ENCODE assay signal across 8 cellular contexts in the genomic region with DNA sequence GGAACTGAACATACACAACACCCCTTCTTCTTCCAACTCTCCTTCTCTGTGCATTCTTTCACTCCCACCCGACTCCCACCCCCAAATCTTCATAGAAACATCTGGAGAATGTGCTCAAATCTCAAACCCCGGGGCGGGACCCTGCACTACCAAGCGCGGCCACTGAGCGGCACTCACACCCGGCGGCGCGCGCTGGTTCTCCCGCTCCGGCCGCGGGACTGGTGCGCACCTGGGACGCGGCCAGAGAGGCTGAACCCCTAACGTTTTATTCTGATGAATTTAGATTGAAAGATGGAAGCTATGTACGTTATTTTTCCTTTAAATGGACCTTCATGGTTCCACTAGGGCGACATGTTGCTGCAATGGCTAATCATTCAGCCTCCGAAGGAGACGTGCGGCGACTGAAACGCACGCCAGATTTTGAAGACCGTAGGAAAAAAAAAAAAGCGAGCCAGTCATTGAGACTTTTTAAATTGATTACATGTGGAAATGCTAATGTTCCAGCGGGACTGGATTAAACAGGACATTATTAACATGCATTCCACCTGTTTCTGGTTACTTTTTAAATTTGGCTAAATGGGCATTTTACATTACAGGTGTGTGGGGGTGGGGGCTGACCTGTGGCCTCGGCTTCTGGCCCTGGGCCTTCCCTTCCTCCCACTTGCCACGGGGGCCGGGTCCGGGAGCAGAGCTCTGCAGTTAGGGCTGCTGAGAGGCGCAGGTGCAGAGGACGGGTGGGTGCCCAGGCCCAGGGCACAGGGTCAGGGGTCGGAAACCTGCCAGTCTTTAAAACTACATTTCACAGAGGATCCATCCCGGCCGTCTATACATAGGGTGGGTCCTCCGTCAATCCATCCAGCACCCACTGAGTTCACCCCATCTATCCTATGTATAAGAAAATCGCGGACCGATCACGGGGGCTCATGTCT.
DNase-seq lines count a peak whose midpoint lies in the region; ATAC-seq, FAIRE-seq and TF ChIP-seq lines count a peak whose summit lies in the region.

No MANE protein-coding gene starts in this region.

- H3K9me3 ChIP-seq in DOHH2 (ENCODE audit: control insufficient read depth, insufficient read depth, low read length) = peaks cover 23% of the 10 kb centered on the region
- peaks cover 0 to 9% of the 10 kb centered on the region in 2 donors for H3K9me3 ChIP-seq in right atrium auricular region
- no peaks in the 10 kb centered on the region for H3K9me3 ChIP-seq in small intestine (ENCODE audit: control insufficient read depth, low read depth)

- H3K4me1 Mint-ChIP-seq in activated naive CD8-positive, alpha-beta T cell treated with anti-CD3 and anti-CD28 coated beads, Interleukin-2, amount 10 ng/mL, durations not matched to agents 7 days and 5 days = peaks cover 13% of the 10 kb centered on the region

- H3K27me3 Mint-ChIP-seq in activated naive CD8-positive, alpha-beta T cell treated with anti-CD3 and anti-CD28 coated beads, Interleukin-2, amount 10 ng/mL, durations not matched to agents 7 days and 5 days = peaks cover 19% of the 10 kb centered on the region

- H3K4me3 ChIP-seq in DOHH2 (ENCODE audit: low read length) (no peak overlapping the region), right atrium auricular region (no peak overlapping the region), small intestine (ENCODE audit: low read depth in 1 of 2, low read length in 2 of 2) (no peak overlapping the region)

- ATAC-seq in SK-N-SH treated with all-trans-retinoic acid at 6 μM for 48 hours = peak; percentile 76
- ATAC-seq in activated naive CD8-positive, alpha-beta T cell treated with anti-CD3 and anti-CD28 coated beads, Interleukin-2, amount 10 ng/mL, durations not matched to agents 7 days and 5 days (ENCODE audit: low read depth) = peak; percentile 58

- no peaks in the 10 kb centered on the region for H3K9me2 ChIP-seq in DOHH2 (replicated peaks; ENCODE audit: control insufficient read depth, low read length)

- CTCF ChIA-PET in HEK293T (lab: Yijun Ruan, JAX) = interaction anchor here (0.7 to 2.5 kb wide), 5 partner anchors 9 to 167 kb away, joined by 3 to 14 read pairs (median 3); no protein-coding TSS in a partner anchor

- no peak overlapping the region for H3K27ac Mint-ChIP-seq in activated naive CD8-positive, alpha-beta T cell treated with anti-CD3 and anti-CD28 coated beads, Interleukin-2, amount 10 ng/mL, durations not matched to agents 7 days and 5 days

- 34 to 35% (median 35%) methylated on average over 44 of the region's 44 CpGs for WGBS in small intestine, 3 donors

- no peak overlapping the region for H3K27ac ChIP-seq in DOHH2 (ENCODE audit: low read depth, low read length)
- H3K27ac ChIP-seq in right atrium auricular region = no peak overlapping the region
- no peak overlapping the region for H3K27ac ChIP-seq in small intestine (ENCODE audit: low read depth in 1 of 2, low read length in 1 of 2)

- no peaks in the 10 kb centered on the region for H3K79me2 ChIP-seq in DOHH2 (ENCODE audit: control insufficient read depth, low read length)

- peaks cover 19% of the 10 kb centered on the region for H3K4me1 ChIP-seq in DOHH2 (ENCODE audit: control insufficient read depth, low read length)
- no peaks in the 10 kb centered on the region for H3K4me1 ChIP-seq in right atrium auricular region
- H3K4me1 ChIP-seq in small intestine (ENCODE audit: control insufficient read depth in 2 of 2, insufficient read depth in 1 of 2, low read depth in 1 of 2, low read length in 1 of 2) = no peaks in the 10 kb centered on the region

- H3K27me3 ChIP-seq in DOHH2 (ENCODE audit: control insufficient read depth, low read length) (no peaks in the 10 kb centered on the region), right atrium auricular region (no peaks in the 10 kb centered on the region), small intestine (ENCODE audit: control insufficient read depth in 2 of 2, insufficient read depth in 2 of 2, low read length in 2 of 2) (peaks cover 0 to 2% of the 10 kb centered on the region in 2 donors)

- H3K4me2 ChIP-seq in DOHH2 (ENCODE audit: low read length) = peak overlapping the region; percentile 11

- no peak overlapping the region for H3K4me3 Mint-ChIP-seq in activated naive CD8-positive, alpha-beta T cell treated with anti-CD3 and anti-CD28 coated beads, Interleukin-2, amount 10 ng/mL, durations not matched to agents 7 days and 5 days

- DNase-seq in HEK293T (ENCODE audit: extremely low spot score) = peak; percentile 88
- DNase-seq in activated naive CD8-positive, alpha-beta T cell treated with anti-CD3 and anti-CD28 coated beads, Interleukin-2, amount 10 ng/mL, durations not matched to agents 7 days and 5 days = peak; percentile 78
- no peak for DNase-seq in right atrium auricular region (ENCODE audit: low spot score)
- DNase-seq in small intestine = peak; percentile 35
- no peak for DNase-seq in OCI-M2 (lab: John Stamatoyannopoulos, UW; ENCODE audit: unreplicated experiment)
- DNase-seq in dedifferentiated amniotic fluid mesenchymal stem cell (ENCODE audit: extremely low spot score) = no peak

- H4K20me1 ChIP-seq in DOHH2 (ENCODE audit: control insufficient read depth, insufficient read depth, low read depth, low read length) = no peaks in the 10 kb centered on the region

- POLR2A ChIA-PET in HEK293T (lab: Yijun Ruan, JAX) = interaction anchor here (1.5 kb wide), 1 partner anchor 107 kb away, joined by 6 read pairs; a partner anchor contains a TSS
- POLR2A ChIA-PET in activated naive CD8-positive, alpha-beta T cell treated with anti-CD3 and anti-CD28 coated beads, Interleukin-2, amount 10 ng/mL, durations not matched to agents 7 days and 5 days (lab: Charles Lee) = interaction anchor here (1.1 kb wide), 1 partner anchor 154 kb away, joined by 5 read pairs; no protein-coding TSS in a partner anchor

- H3K36me3 ChIP-seq in DOHH2 (ENCODE audit: control insufficient read depth, low read length) (no peaks in the 10 kb centered on the region), right atrium auricular region (no peaks in the 10 kb centered on the region), small intestine (ENCODE audit: control insufficient read depth in 2 of 2, insufficient read depth in 2 of 2, low read length in 2 of 2) (no peaks in the 10 kb centered on the region)

- TF ChIP-seq CTCF in DOHH2 (IDR thresholded peaks at IDR 0.05; ENCODE audit: low read depth, low read length, poor library complexity, severe bottlenecking) (peak; percentile 95), right atrium auricular region (IDR thresholded peaks at IDR 0.05) (peak; percentile 96 to 98)

- no peak for FAIRE-seq in small intestine (lab: Jason Lieb, UNC)

- peaks cover 11% of the 10 kb centered on the region for H3K9me3 Mint-ChIP-seq in activated naive CD8-positive, alpha-beta T cell treated with anti-CD3 and anti-CD28 coated beads, Interleukin-2, amount 10 ng/mL, durations not matched to agents 7 days and 5 days

- no peaks in the 10 kb centered on the region for H3K36me3 Mint-ChIP-seq in activated naive CD8-positive, alpha-beta T cell treated with anti-CD3 and anti-CD28 coated beads, Interleukin-2, amount 10 ng/mL, durations not matched to agents 7 days and 5 days

- H3F3A ChIP-seq in DOHH2 (ENCODE audit: control insufficient read depth, insufficient read depth) = no peaks in the 10 kb centered on the region

TF ChIP-seq in HEK293T, 16 proteins besides CTCF, POLR2A, EP300 and RAD21:
- TF ChIP-seq ZNF384 (IDR thresholded peaks at IDR 0.05) (no peak), CTBP1 (IDR thresholded peaks at IDR 0.05; ENCODE audit: borderline replicate concordance) (no peak), NFRKB (IDR thresholded peaks at IDR 0.05) (no peak), LEF1 (IDR thresholded peaks at IDR 0.05; ENCODE audit: borderline replicate concordance) (no peak), L3MBTL2 (conservative IDR thresholded peaks at IDR 0.05) (no peak), ELF4 (IDR thresholded peaks at IDR 0.05) (no peak), ARNT (IDR thresholded peaks at IDR 0.05) (no peak), SP1 (IDR thresholded peaks at IDR 0.05) (no peak), BHLHE40 (IDR thresholded peaks at IDR 0.05; ENCODE audit: borderline replicate concordance) (no peak), FOXM1 (IDR thresholded peaks at IDR 0.05; ENCODE audit: borderline replicate concordance) (no peak), FOXK2 (IDR thresholded peaks at IDR 0.05) (no peak), HDGF (IDR thresholded peaks at IDR 0.05; ENCODE audit: borderline replicate concordance) (no peak)

TF ChIP-seq in SK-N-SH treated with all-trans-retinoic acid at 6 μM for 48 hours, 23 proteins besides CTCF, POLR2A, EP300 and RAD21:
- TF ChIP-seq ZNF8 (CRISPR knock-in tag; IDR thresholded peaks at IDR 0.05) = no peak
- TF ChIP-seq BACH2 (CRISPR knock-in tag; IDR thresholded peaks at IDR 0.05; ENCODE audit: borderline replicate concordance) = no peak
- TF ChIP-seq ESRRG (CRISPR knock-in tag; IDR thresholded peaks at IDR 0.05) = no peak
- TF ChIP-seq, protein P1, sequence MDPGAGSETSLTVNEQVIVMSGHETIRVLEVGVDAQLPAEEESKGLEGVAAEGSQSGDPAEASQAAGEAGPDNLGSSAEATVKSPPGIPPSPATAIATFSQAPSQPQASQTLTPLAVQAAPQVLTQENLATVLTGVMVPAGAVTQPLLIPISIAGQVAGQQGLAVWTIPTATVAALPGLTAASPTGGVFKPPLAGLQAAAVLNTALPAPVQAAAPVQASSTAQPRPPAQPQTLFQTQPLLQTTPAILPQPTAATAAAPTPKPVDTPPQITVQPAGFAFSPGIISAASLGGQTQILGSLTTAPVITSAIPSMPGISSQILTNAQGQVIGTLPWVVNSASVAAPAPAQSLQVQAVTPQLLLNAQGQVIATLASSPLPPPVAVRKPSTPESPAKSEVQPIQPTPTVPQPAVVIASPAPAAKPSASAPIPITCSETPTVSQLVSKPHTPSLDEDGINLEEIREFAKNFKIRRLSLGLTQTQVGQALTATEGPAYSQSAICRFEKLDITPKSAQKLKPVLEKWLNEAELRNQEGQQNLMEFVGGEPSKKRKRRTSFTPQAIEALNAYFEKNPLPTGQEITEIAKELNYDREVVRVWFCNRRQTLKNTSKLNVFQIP (CRISPR knock-in tag; IDR thresholded peaks at IDR 0.05; ENCODE audit: borderline replicate concordance, low read depth) = no peak
- TF ChIP-seq CSDC2 (CRISPR knock-in tag; IDR thresholded peaks at IDR 0.05) = no peak

Comparison
In these comparisons a context has a peak if more than half of its experiments do, and no peak if none do; other contexts are left out.
1. DNase-seq: peak in HEK293T (single experiment), activated naive CD8-positive, alpha-beta T cell treated with anti-CD3 and anti-CD28 coated beads, Interleukin-2, amount 10 ng/mL, durations not matched to agents 7 days and 5 days (single experiment) and small intestine (single experiment); none in right atrium auricular region (single experiment), OCI-M2 (single experiment) and dedifferentiated amniotic fluid mesenchymal stem cell (single experiment).